ENCODE assay signal across 1 cellular context in genomic region chr12:22544038-22544979, GRCh38.
A peak's percentile ranks its signal among the peaks of the same experiment; 100 is the strongest.
TF ChIP-seq lines count a peak whose summit lies in the region.

TSS of gene C2CD5 (minus strand) at chr12:22544542. CDS start at chr12:22544150, 392 bp downstream.

TF ChIP-seq in GM12878, 131 proteins besides CTCF, POLR2A, EP300 and RAD21 (continued from another document):
- TF ChIP-seq, protein P1, sequence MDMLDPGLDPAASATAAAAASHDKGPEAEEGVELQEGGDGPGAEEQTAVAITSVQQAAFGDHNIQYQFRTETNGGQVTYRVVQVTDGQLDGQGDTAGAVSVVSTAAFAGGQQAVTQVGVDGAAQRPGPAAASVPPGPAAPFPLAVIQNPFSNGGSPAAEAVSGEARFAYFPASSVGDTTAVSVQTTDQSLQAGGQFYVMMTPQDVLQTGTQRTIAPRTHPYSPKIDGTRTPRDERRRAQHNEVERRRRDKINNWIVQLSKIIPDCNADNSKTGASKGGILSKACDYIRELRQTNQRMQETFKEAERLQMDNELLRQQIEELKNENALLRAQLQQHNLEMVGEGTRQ (IDR thresholded peaks at IDR 0.05; ENCODE audit: borderline replicate concordance, low read depth, low read length) = no peak
- TF ChIP-seq MTA2 (IDR thresholded peaks at IDR 0.05; ENCODE audit: low read depth) (peak; percentile 33; the same call in 1 of the 2 replicates), SMAD1 (IDR thresholded peaks at IDR 0.05; ENCODE audit: low read depth, partially characterized antibody) (peak; percentile 64), SUPT20H (IDR thresholded peaks at IDR 0.05; ENCODE audit: borderline replicate concordance, control insufficient read depth, low read depth, low read length) (no peak), MXI1 (IDR thresholded peaks at IDR 0.05; ENCODE audit: low read depth, low read length) (peak; percentile 48), TCF7 (IDR thresholded peaks at IDR 0.05; ENCODE audit: borderline replicate concordance) (no peak), BHLHE40 (IDR thresholded peaks at IDR 0.05; ENCODE audit: borderline replicate concordance in 1 of 2, low read depth in 2 of 2, low read length in 1 of 2) (peak; percentile 61 to 67; a peak in 1 of 4 replicates), ETV6 (conservative IDR thresholded peaks at IDR 0.05 in 1 of 2, IDR thresholded peaks at IDR 0.05 in 1 of 2; ENCODE audit: borderline replicate concordance in 1 of 2, low read depth in 1 of 2) (peak in 1 of 2 experiments; percentile 74; a peak in 2 of 4 replicates), TARDBP (IDR thresholded peaks at IDR 0.05; ENCODE audit: borderline replicate concordance) (peak; percentile 89; the same call in 1 of the 2 replicates), POU2F2 (IDR thresholded peaks at IDR 0.05; ENCODE audit: borderline replicate concordance, low read depth, low read length) (peak; percentile 75; the same call in 2 of the 3 replicates), ZZZ3 (IDR thresholded peaks at IDR 0.05; ENCODE audit: control insufficient read depth, insufficient read length, low read depth) (no peak), ZNF24 (IDR thresholded peaks at IDR 0.05) (0 out of 2 replicates have a peak, but pooled peaks have one; percentile 41), RB1 (IDR thresholded peaks at IDR 0.05; ENCODE audit: borderline replicate concordance) (peak; percentile 87; the same call in 1 of the 2 replicates), NR2C2 (IDR thresholded peaks at IDR 0.05; ENCODE audit: borderline replicate concordance, control insufficient read depth, insufficient read length, low read depth) (peak; percentile 90), PAX5 (IDR thresholded peaks at IDR 0.05; ENCODE audit: borderline replicate concordance, low read depth, low read length) (peak; percentile 71; the same call in 1 of the 2 replicates), ZNF384 (IDR thresholded peaks at IDR 0.05; ENCODE audit: borderline replicate concordance, low read depth, low read length) (no peak; the same call in 1 of the 2 replicates), HDAC6 (IDR thresholded peaks at IDR 0.05; ENCODE audit: unreplicated experiment) (no peak)
- TF ChIP-seq, protein P2, sequence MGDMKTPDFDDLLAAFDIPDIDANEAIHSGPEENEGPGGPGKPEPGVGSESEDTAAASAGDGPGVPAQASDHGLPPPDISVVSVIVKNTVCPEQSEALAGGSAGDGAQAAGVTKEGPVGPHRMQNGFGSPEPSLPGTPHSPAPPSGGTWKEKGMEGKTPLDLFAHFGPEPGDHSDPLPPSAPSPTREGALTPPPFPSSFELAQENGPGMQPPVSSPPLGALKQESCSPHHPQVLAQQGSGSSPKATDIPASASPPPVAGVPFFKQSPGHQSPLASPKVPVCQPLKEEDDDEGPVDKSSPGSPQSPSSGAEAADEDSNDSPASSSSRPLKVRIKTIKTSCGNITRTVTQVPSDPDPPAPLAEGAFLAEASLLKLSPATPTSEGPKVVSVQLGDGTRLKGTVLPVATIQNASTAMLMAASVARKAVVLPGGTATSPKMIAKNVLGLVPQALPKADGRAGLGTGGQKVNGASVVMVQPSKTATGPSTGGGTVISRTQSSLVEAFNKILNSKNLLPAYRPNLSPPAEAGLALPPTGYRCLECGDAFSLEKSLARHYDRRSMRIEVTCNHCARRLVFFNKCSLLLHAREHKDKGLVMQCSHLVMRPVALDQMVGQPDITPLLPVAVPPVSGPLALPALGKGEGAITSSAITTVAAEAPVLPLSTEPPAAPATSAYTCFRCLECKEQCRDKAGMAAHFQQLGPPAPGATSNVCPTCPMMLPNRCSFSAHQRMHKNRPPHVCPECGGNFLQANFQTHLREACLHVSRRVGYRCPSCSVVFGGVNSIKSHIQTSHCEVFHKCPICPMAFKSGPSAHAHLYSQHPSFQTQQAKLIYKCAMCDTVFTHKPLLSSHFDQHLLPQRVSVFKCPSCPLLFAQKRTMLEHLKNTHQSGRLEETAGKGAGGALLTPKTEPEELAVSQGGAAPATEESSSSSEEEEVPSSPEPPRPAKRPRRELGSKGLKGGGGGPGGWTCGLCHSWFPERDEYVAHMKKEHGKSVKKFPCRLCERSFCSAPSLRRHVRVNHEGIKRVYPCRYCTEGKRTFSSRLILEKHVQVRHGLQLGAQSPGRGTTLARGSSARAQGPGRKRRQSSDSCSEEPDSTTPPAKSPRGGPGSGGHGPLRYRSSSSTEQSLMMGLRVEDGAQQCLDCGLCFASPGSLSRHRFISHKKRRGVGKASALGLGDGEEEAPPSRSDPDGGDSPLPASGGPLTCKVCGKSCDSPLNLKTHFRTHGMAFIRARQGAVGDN (IDR thresholded peaks at IDR 0.05) = peak; percentile 78; the same call in 1 of the 2 replicates
- TF ChIP-seq, protein P3, sequence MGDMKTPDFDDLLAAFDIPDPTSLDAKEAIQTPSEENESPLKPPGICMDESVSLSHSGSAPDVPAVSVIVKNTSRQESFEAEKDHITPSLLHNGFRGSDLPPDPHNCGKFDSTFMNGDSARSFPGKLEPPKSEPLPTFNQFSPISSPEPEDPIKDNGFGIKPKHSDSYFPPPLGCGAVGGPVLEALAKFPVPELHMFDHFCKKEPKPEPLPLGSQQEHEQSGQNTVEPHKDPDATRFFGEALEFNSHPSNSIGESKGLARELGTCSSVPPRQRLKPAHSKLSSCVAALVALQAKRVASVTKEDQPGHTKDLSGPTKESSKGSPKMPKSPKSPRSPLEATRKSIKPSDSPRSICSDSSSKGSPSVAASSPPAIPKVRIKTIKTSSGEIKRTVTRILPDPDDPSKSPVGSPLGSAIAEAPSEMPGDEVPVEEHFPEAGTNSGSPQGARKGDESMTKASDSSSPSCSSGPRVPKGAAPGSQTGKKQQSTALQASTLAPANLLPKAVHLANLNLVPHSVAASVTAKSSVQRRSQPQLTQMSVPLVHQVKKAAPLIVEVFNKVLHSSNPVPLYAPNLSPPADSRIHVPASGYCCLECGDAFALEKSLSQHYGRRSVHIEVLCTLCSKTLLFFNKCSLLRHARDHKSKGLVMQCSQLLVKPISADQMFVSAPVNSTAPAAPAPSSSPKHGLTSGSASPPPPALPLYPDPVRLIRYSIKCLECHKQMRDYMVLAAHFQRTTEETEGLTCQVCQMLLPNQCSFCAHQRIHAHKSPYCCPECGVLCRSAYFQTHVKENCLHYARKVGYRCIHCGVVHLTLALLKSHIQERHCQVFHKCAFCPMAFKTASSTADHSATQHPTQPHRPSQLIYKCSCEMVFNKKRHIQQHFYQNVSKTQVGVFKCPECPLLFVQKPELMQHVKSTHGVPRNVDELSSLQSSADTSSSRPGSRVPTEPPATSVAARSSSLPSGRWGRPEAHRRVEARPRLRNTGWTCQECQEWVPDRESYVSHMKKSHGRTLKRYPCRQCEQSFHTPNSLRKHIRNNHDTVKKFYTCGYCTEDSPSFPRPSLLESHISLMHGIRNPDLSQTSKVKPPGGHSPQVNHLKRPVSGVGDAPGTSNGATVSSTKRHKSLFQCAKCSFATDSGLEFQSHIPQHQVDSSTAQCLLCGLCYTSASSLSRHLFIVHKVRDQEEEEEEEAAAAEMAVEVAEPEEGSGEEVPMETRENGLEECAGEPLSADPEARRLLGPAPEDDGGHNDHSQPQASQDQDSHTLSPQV (IDR thresholded peaks at IDR 0.05) = 0 out of 2 replicates have a peak, but pooled peaks have one; percentile 50
- TF ChIP-seq, protein P4, sequence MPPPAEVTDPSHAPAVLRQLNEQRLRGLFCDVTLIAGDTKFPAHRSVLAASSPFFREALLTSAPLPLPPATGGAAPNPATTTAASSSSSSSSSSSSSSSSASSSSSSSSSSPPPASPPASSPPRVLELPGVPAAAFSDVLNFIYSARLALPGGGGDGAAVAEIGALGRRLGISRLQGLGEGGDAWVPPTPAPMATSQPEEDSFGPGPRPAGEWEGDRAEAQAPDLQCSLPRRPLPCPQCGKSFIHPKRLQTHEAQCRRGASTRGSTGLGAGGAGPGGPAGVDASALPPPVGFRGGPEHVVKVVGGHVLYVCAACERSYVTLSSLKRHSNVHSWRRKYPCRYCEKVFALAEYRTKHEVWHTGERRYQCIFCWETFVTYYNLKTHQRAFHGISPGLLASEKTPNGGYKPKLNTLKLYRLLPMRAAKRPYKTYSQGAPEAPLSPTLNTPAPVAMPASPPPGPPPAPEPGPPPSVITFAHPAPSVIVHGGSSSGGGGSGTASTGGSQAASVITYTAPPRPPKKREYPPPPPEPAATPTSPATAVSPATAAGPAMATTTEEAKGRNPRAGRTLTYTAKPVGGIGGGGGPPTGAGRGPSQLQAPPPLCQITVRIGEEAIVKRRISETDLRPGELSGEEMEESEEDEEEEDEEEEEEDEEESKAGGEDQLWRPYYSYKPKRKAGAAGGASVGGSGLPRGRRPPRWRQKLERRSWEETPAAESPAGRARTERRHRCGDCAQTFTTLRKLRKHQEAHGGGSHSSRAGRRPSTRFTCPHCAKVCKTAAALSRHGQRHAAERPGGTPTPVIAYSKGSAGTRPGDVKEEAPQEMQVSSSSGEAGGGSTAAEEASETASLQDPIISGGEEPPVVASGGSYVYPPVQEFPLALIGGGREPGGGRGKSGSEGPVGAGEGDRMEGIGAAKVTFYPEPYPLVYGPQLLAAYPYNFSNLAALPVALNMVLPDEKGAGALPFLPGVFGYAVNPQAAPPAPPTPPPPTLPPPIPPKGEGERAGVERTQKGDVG (CRISPR knock-in tag; IDR thresholded peaks at IDR 0.05) = no peak
